ENCODE assay signal across 16 cellular contexts in the genomic region with DNA sequence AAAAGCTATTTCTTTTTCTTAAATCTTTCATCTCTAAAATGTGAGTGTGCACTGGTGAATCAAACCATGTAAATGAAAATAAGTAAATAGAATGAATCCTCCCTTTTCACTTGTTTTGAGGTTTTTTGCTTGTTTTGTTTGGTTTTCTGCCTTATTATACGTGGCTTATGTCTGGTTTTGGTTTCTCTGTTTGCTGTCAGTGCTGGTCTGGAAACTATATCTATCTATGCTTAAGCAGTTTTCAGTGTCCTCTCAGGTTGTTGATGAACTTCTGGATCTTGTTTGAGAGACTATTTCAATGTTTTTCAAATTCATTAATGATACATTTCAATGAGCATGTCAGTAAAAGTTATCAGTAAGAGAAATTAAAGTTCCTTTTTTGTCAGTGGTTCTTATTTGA. TPM values are rescaled to one million over a fixed set of nuclear protein-coding genes. Genes with fewer than 3 reads are reported as not detected.
"Had no signal": no experiment of that assay in that cellular context is flagged by ENCODE, and none has a peak within 500 bp of the region (broad histone marks: within the 10 kb centered on the region; RNA-seq: fewer than 3 reads in every experiment).

No MANE protein-coding gene starts in this region.

- H3K27ac Mint-ChIP-seq: dendritic cell treated with granulocyte-macrophage colony-stimulating factor and Interleukin-4, amounts not matched to agents 40 ng/mL and 50 ng/mL, for 4 days; nephron progenitor cell; stimulated activated effector memory CD8-positive, alpha-beta T cell treated with anti-CD3 and anti-CD28 coated beads, Interleukin-12 subunit alpha, Interleukin-12 subunit beta, amount 100 ng/mL, for 72 hours had no signal

- H3K4me3 Mint-ChIP-seq: dendritic cell treated with granulocyte-macrophage colony-stimulating factor and Interleukin-4, amounts not matched to agents 40 ng/mL and 50 ng/mL, for 4 days; naive thymus-derived CD4-positive, alpha-beta T cell; nephron progenitor cell; stimulated activated effector memory CD8-positive, alpha-beta T cell treated with anti-CD3 and anti-CD28 coated beads, Interleukin-12 subunit alpha, Interleukin-12 subunit beta, amount 100 ng/mL, for 72 hours had no signal

- H3K4me1 Mint-ChIP-seq: nephron progenitor cell had no signal

- H3K27me3 Mint-ChIP-seq: dendritic cell treated with granulocyte-macrophage colony-stimulating factor and Interleukin-4, amounts not matched to agents 40 ng/mL and 50 ng/mL, for 4 days; naive thymus-derived CD4-positive, alpha-beta T cell had no signal

- H3K27me3 ChIP-seq: esophagus squamous epithelium, heart left ventricle, right lobe of liver, tibial nerve had no signal

- H3K9me3 ChIP-seq: esophagus squamous epithelium, heart left ventricle, psoas muscle, right lobe of liver, tibial nerve had no signal

- ATAC-seq: heart left ventricle; naive thymus-derived CD4-positive, alpha-beta T cell; psoas muscle; right lobe of liver; stimulated activated effector memory CD8-positive, alpha-beta T cell treated with anti-CD3 and anti-CD28 coated beads, Interleukin-12 subunit alpha, Interleukin-12 subunit beta, amount 100 ng/mL, for 72 hours; stimulated activated naive CD8-positive, alpha-beta T cell treated with anti-CD3 and anti-CD28 coated beads, Interleukin-15, Interleukin-2, amounts not matched to agents 100 U/mL and 50 U/mL, for 24 hours had no signal

- H3K27ac ChIP-seq: esophagus squamous epithelium, heart left ventricle, psoas muscle, right lobe of liver, tibial nerve had no signal

- DNase-seq: esophagus squamous epithelium; foreskin melanocyte; heart left ventricle; hippocampal formation; kidney glomerular epithelial cell; naive thymus-derived CD4-positive, alpha-beta T cell; nephron progenitor cell; psoas muscle; retina; right lobe of liver; stimulated activated CD4-positive, alpha-beta T cell treated with anti-CD3 and anti-CD28 coated beads, Interleukin-4, amount 100 ng/mL, for 1 hour; stimulated activated CD8-positive, alpha-beta memory T cell treated with anti-CD3 and anti-CD28 coated beads, Interleukin-4, amount 100 ng/mL, for 48 hours; stimulated activated naive CD8-positive, alpha-beta T cell treated with anti-CD3 and anti-CD28 coated beads, Interleukin-15, Interleukin-2, amounts not matched to agents 100 U/mL and 50 U/mL, for 24 hours had no signal

- H3K4me3 ChIP-seq: esophagus squamous epithelium, heart left ventricle, psoas muscle, right lobe of liver, tibial nerve had no signal

- H3K4me1 ChIP-seq: psoas muscle, right lobe of liver had no signal

- H3K9me3 Mint-ChIP-seq: dendritic cell treated with granulocyte-macrophage colony-stimulating factor and Interleukin-4, amounts not matched to agents 40 ng/mL and 50 ng/mL, for 4 days; naive thymus-derived CD4-positive, alpha-beta T cell; nephron progenitor cell; stimulated activated effector memory CD8-positive, alpha-beta T cell treated with anti-CD3 and anti-CD28 coated beads, Interleukin-12 subunit alpha, Interleukin-12 subunit beta, amount 100 ng/mL, for 72 hours had no signal

RNA-seq across cellular contexts. Expression of a gene that starts 48.1 kb away (rescaled TPM):
- polyA plus RNA-seq: naive thymus-derived CD4-positive, alpha-beta T cell had no signal
